ENCODE assay signal across 18 cellular contexts in the genomic region with DNA sequence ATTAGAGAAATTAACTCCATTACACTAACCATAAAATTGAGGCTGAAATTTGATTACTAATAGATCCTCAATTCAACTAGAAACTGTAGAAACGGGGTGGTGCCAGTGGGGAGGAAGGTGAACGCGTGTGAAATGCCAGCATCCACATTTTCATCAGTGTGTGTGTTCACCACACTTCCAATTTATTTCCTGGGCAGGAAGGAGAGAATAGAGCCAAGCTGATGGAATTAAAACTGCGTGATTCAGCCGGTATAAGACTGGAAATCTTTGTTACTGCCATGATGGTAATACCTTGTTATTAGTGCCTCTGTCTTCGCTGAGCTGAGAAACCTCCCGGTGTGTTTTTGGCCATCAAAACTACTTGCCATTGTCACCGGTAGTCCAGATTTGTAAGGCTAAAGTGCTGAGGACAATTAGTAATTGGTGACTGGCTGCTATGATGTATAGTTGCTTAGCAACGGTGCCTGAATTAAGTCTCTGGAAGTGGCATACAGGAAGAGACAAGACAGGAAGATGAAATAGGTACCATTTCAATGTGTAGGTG.
"Had no signal": no experiment of that assay in that cellular context is flagged by ENCODE, and none has a peak within 500 bp of the region (broad histone marks: within the 10 kb centered on the region; RNA-seq: fewer than 3 reads in every experiment).

No MANE protein-coding gene starts in this region.

- FAIRE-seq: astrocyte, frontal cortex had no signal

- H3K9me3 Mint-ChIP-seq: naive thymus-derived CD8-positive, alpha-beta T cell had no signal

- DNase-seq: activated CD4-positive, alpha-beta T cell treated with anti-CD3 and anti-CD28 coated beads for 36 hours; activated CD8-positive, alpha-beta memory T cell treated with anti-CD3 and anti-CD28 coated beads, Interleukin-2, amount 50 U/mL, for 48 hours; activated CD8-positive, alpha-beta T cell treated with anti-CD3 and anti-CD28 coated beads, Interleukin-2, amount 10 ng/mL, durations not matched to agents 7 days and 5 days; effector CD8-positive, alpha-beta T cell; heart right ventricle; islet precursor cell; mucosa of descending colon; naive thymus-derived CD8-positive, alpha-beta T cell; psoas muscle; spleen; stimulated activated CD4-positive, alpha-beta T cell treated with anti-CD3 and anti-CD28 coated beads, Interleukin-1b, Interleukin-23, amount 100 ng/mL, for 48 hours; stimulated activated naive B cell treated with anti-CD40 and anti-IgM and Interleukin-4, amounts not matched to agents 10 μg/mL and 1 μg/mL and 100 μg/mL, for 72 hours; trophoblast cell had no signal

- H3K27ac ChIP-seq: coronary artery, heart right ventricle, psoas muscle, spleen had no signal

- H3K27ac Mint-ChIP-seq: activated CD4-positive, alpha-beta T cell treated with anti-CD3 and anti-CD28 coated beads for 36 hours; activated CD8-positive, alpha-beta T cell treated with anti-CD3 and anti-CD28 coated beads, Interleukin-2, amount 10 ng/mL, durations not matched to agents 7 days and 5 days; naive thymus-derived CD8-positive, alpha-beta T cell; stimulated activated naive B cell treated with anti-CD40 and anti-IgM and Interleukin-4, amounts not matched to agents 10 μg/mL and 1 μg/mL and 100 μg/mL, for 72 hours had no signal

- H3K4me3 Mint-ChIP-seq: activated CD4-positive, alpha-beta T cell treated with anti-CD3 and anti-CD28 coated beads for 36 hours; activated CD8-positive, alpha-beta T cell treated with anti-CD3 and anti-CD28 coated beads, Interleukin-2, amount 10 ng/mL, durations not matched to agents 7 days and 5 days; naive thymus-derived CD8-positive, alpha-beta T cell; stimulated activated naive B cell treated with anti-CD40 and anti-IgM and Interleukin-4, amounts not matched to agents 10 μg/mL and 1 μg/mL and 100 μg/mL, for 72 hours had no signal

- H3K27me3 Mint-ChIP-seq: activated CD4-positive, alpha-beta T cell treated with anti-CD3 and anti-CD28 coated beads for 36 hours; naive thymus-derived CD8-positive, alpha-beta T cell; stimulated activated naive B cell treated with anti-CD40 and anti-IgM and Interleukin-4, amounts not matched to agents 10 μg/mL and 1 μg/mL and 100 μg/mL, for 72 hours had no signal

- H3K4me3 ChIP-seq: coronary artery, heart right ventricle, mucosa of descending colon, psoas muscle, spleen had no signal

- ATAC-seq: activated CD4-positive, alpha-beta T cell treated with anti-CD3 and anti-CD28 coated beads for 36 hours; activated CD8-positive, alpha-beta T cell treated with anti-CD3 and anti-CD28 coated beads, Interleukin-2, amount 10 ng/mL, durations not matched to agents 7 days and 5 days; heart right ventricle; left lobe of liver; mucosa of descending colon; naive thymus-derived CD8-positive, alpha-beta T cell; psoas muscle; sciatic nerve; stimulated activated naive B cell treated with anti-CD40 and anti-IgM and Interleukin-4, amounts not matched to agents 10 μg/mL and 1 μg/mL and 100 μg/mL, for 72 hours had no signal

- H3K9me3 ChIP-seq: mucosa of descending colon, psoas muscle, spleen had no signal

- H3K4me1 ChIP-seq: psoas muscle, spleen had no signal

- H3K4me1 Mint-ChIP-seq: activated CD4-positive, alpha-beta T cell treated with anti-CD3 and anti-CD28 coated beads for 36 hours; stimulated activated naive B cell treated with anti-CD40 and anti-IgM and Interleukin-4, amounts not matched to agents 10 μg/mL and 1 μg/mL and 100 μg/mL, for 72 hours had no signal

- H3K27me3 ChIP-seq: heart right ventricle, spleen had no signal
